In the genomic region with DNA sequence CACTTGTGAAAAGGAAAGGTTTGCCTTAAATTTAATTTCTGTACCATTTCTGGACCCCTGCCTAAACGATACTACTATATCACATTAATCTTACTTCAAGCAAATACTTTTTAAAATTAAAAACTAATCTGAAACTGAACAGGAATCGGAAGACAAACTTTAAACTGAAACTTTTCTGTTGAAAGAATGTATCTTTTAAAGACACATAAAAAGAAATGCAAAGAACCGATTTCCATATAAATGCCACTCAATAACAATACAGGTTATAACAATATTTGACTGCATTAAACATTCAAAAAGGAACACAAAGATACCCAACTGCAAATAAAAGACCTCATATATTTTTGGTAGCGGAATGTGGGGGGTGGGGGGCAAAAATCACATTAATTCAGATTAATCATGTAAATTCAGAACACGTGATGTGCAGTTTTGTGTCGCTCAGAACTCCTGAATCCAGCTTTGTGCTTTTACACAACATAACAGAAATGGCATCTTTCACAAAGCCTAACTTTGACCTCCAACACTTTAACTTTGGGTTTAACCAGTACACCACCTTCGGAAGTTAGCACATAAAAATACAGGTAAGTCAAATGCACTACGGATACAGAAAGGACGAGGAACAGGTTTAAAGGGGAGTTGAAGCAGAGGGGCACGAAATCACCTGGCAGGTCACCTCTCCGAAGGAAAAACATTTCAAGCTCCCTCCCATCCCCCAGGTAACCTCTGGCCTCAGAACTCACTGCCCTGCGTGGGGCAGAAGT, we compare ENCODE assay signal across 8 cellular contexts. TPM values are rescaled to one million over a fixed set of nuclear protein-coding genes. Genes with fewer than 3 reads are reported as not detected.
DNase-seq lines count a peak whose midpoint lies in the region; ATAC-seq and TF ChIP-seq lines count a peak whose summit lies in the region.

No MANE protein-coding gene starts in this region.

- H3K4me3 ChIP-seq in GM23338: peak overlapping the region; percentile 85
- H3K4me3 ChIP-seq in WI38 (ENCODE audit: low read depth, low read length): peak overlapping the region; percentile 90
- H3K4me3 ChIP-seq in gastrocnemius medialis: peak overlapping the region; percentile 56 to 92 (median 90)

- no peaks in the 10 kb centered on the region for H3K36me3 ChIP-seq in GM23338 (ENCODE audit: insufficient read depth)
- no peaks in the 10 kb centered on the region for H3K36me3 ChIP-seq in gastrocnemius medialis

- H3K27ac Mint-ChIP-seq in GM23338 (no peak overlapping the region), glutamatergic neuron (ENCODE audit: unreplicated experiment) (peak overlapping the region; percentile 93)

- H3F3A ChIP-seq in GM23338 (replicated peaks; ENCODE audit: low read depth): no peaks in the 10 kb centered on the region

- TF ChIP-seq POLR2A in gastrocnemius medialis (IDR thresholded peaks at IDR 0.05): no peak

- peaks cover 6% of the 10 kb centered on the region for H3K27me3 Mint-ChIP-seq in GM23338 (ENCODE audit: insufficient read depth, low read depth, poor library complexity)
- H3K27me3 Mint-ChIP-seq in glutamatergic neuron (ENCODE audit: unreplicated experiment): peaks cover 2% of the 10 kb centered on the region

- DNase-seq in GM23338 (ENCODE audit: low spot score) (peak; percentile 21), glutamatergic neuron (no peak), gastrocnemius medialis (no peak)
- DNase-seq in stimulated activated CD4-positive, alpha-beta T cell treated with anti-CD3 and anti-CD28 coated beads, Interleukin-4, amount 100 ng/mL, for 4 hours: no peak

- H3K4me2 ChIP-seq in GM23338: peak overlapping the region; percentile 90

- peaks cover 6% of the 10 kb centered on the region; the same call in 1 of the 2 replicates for H4K20me1 ChIP-seq in GM23338 (replicated peaks; ENCODE audit: insufficient read depth)

- H3K9me3 ChIP-seq in gastrocnemius medialis: no peaks in the 10 kb centered on the region

- in situ Hi-C loops in gastrocnemius medialis (cut with MboI; ENCODE audit: low sequenced_read_pairs in 4 of 4): loop anchor here in 1 of 4 donors (25.0 kb wide), 1 partner anchor 107 kb away; no protein-coding TSS in a partner anchor

- no peak overlapping the region for H2AFZ ChIP-seq in GM23338

- H3K4me1 ChIP-seq in GM23338 (ENCODE audit: insufficient read depth) (peaks cover 25% of the 10 kb centered on the region), gastrocnemius medialis (peaks cover 30 to 58% of the 10 kb centered on the region in 2 donors)

- peaks cover 32% of the 10 kb centered on the region for H3K4me1 Mint-ChIP-seq in GM23338
- H3K4me1 Mint-ChIP-seq in glutamatergic neuron (ENCODE audit: low read depth, unreplicated experiment): peaks cover 17% of the 10 kb centered on the region

- H3K9me2 ChIP-seq in GM23338 (ENCODE audit: insufficient read depth): no peaks in the 10 kb centered on the region

- peak; percentile 10 for ATAC-seq in GM23338
- peak in 1 of 2 donors; percentile 1 for ATAC-seq in gastrocnemius medialis
- ATAC-seq in HG03378 (IDR thresholded peaks at IDR 0.05; ENCODE audit: unreplicated experiment): no peak
- ATAC-seq in HG03442 (IDR thresholded peaks at IDR 0.05; ENCODE audit: unreplicated experiment): no peak
- ATAC-seq in HG03457 (IDR thresholded peaks at IDR 0.05; ENCODE audit: unreplicated experiment): no peak

- H3K79me2 ChIP-seq in GM23338 (replicated peaks; ENCODE audit: insufficient read depth): peaks cover 46% of the 10 kb centered on the region

- H3K36me3 Mint-ChIP-seq in GM23338 (ENCODE audit: low read depth) (peaks cover 3% of the 10 kb centered on the region; the same call in 1 of the 3 replicates), glutamatergic neuron (ENCODE audit: unreplicated experiment) (peaks cover 4% of the 10 kb centered on the region)

- intact Hi-C loops in gastrocnemius medialis (cut with DNase I; ENCODE audit: low total_unique reads): loop anchor here (2.0 to 10.0 kb wide), 4 partner anchors 88 to 519 kb away; partner anchors contain the start of gene RICTOR

- H3K27ac ChIP-seq in GM23338 (ENCODE audit: low read depth): no peak overlapping the region
- H3K27ac ChIP-seq in gastrocnemius medialis: peak overlapping the region; percentile 94 to 99 (median 98)

- H3K9me3 Mint-ChIP-seq in GM23338 (no peaks in the 10 kb centered on the region; the same call in 2 of the 3 replicates), glutamatergic neuron (ENCODE audit: unreplicated experiment) (peaks cover 9% of the 10 kb centered on the region)

- TF ChIP-seq CTCF in GM23338 (conservative IDR thresholded peaks at IDR 0.05; ENCODE audit: low read depth in 2 of 2) (no peak), WI38 (IDR thresholded peaks at IDR 0.05; ENCODE audit: low read depth, low read length) (no peak), glutamatergic neuron (IDR thresholded peaks at IDR 0.05; ENCODE audit: partially characterized antibody, unreplicated experiment) (no peak), gastrocnemius medialis (IDR thresholded peaks at IDR 0.05 in 4 of 5, conservative IDR thresholded peaks at IDR 0.05 in 1 of 5) (no peak)

- H3K4me3 Mint-ChIP-seq in GM23338: peak overlapping the region; percentile 96
- H3K4me3 Mint-ChIP-seq in glutamatergic neuron (ENCODE audit: unreplicated experiment): peak overlapping the region; percentile 99

- no peaks in the 10 kb centered on the region for H3K27me3 ChIP-seq in GM23338 (ENCODE audit: insufficient read depth)
- H3K27me3 ChIP-seq in gastrocnemius medialis: no peaks in the 10 kb centered on the region

TF ChIP-seq in GM23338, 12 proteins besides CTCF, POLR2A, EP300 and RAD21 (continues in another document):
- TF ChIP-seq JUNB (IDR thresholded peaks at IDR 0.05; ENCODE audit: unreplicated experiment) (no peak), ZNF331 (CRISPR knock-in tag; IDR thresholded peaks at IDR 0.05; ENCODE audit: low read depth) (no peak), STAT1 (IDR thresholded peaks at IDR 0.05; ENCODE audit: unreplicated experiment) (no peak), EZH2phosphoT487 (IDR thresholded peaks at IDR 0.05; ENCODE audit: unreplicated experiment) (no peak)
- TF ChIP-seq, protein P1, sequence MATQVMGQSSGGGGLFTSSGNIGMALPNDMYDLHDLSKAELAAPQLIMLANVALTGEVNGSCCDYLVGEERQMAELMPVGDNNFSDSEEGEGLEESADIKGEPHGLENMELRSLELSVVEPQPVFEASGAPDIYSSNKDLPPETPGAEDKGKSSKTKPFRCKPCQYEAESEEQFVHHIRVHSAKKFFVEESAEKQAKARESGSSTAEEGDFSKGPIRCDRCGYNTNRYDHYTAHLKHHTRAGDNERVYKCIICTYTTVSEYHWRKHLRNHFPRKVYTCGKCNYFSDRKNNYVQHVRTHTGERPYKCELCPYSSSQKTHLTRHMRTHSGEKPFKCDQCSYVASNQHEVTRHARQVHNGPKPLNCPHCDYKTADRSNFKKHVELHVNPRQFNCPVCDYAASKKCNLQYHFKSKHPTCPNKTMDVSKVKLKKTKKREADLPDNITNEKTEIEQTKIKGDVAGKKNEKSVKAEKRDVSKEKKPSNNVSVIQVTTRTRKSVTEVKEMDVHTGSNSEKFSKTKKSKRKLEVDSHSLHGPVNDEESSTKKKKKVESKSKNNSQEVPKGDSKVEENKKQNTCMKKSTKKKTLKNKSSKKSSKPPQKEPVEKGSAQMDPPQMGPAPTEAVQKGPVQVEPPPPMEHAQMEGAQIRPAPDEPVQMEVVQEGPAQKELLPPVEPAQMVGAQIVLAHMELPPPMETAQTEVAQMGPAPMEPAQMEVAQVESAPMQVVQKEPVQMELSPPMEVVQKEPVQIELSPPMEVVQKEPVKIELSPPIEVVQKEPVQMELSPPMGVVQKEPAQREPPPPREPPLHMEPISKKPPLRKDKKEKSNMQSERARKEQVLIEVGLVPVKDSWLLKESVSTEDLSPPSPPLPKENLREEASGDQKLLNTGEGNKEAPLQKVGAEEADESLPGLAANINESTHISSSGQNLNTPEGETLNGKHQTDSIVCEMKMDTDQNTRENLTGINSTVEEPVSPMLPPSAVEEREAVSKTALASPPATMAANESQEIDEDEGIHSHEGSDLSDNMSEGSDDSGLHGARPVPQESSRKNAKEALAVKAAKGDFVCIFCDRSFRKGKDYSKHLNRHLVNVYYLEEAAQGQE (IDR thresholded peaks at IDR 0.05; ENCODE audit: unreplicated experiment): no peak

RNA-seq across cellular contexts. Expression of gene LIFR, which starts 0.9 kb away (rescaled TPM):
- 20.5 and 25.2 TPM in 2 replicates for total RNA-seq in GM23338 (2014; rRNA removed; shearing (Covaris generic))
- 10.6 and 11.0 TPM in 2 replicates for polyA plus RNA-seq in GM23338 (2016; fragmentation: Nextera tagmentation; extraction: Ambion mirVana)
- total RNA-seq in glutamatergic neuron (ENCODE audit: unreplicated experiment) (41.6 TPM), gastrocnemius medialis (100 to 1,000 TPM in 1 of 4 donors, 10 to 100 TPM in 3; 80.0 to 233 (median 89.5) TPM)
